19 cellular contexts compared by ENCODE assay signal in the genomic region with DNA sequence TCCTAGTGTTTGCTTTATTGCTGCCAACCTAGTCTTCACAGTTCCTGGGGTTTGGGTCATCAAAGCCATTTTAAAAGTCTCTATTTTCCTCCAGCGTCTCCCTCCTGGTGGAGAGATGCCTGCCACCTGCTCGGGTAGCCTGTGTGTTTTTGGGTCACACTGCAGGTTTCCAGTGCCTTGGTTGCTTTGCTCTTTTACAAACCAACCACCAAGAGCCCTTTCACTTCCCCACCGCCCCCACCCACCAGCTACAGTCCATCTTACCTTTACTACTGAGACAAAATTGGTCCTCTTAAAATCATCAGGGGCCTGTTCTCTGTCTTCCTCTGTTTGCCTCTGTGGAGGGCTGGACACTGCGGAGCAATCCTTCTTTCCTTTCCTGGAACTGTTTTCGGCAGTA.
"Had no signal": no experiment of that assay in that cellular context is flagged by ENCODE, and none has a peak within 500 bp of the region (broad histone marks: within the 10 kb centered on the region; RNA-seq: fewer than 3 reads in every experiment).

No MANE protein-coding gene starts in this region.

- H3K36me3 ChIP-seq: cardiac muscle cell, lower lobe of right lung, sigmoid colon, thoracic aorta had no signal

- H3K4me3 ChIP-seq: cardiac muscle cell, lower lobe of right lung, sigmoid colon, thoracic aorta had no signal

- DNase-seq: activated B cell treated with CpG ODN at 0.5 μM for 24 hours; activated CD4-positive, alpha-beta T cell treated with anti-CD3 and anti-CD28 coated beads for 36 hours; activated CD4-positive, alpha-beta T cell treated with anti-CD3 and anti-CD28 coated beads, Interleukin-2, amount 50 U/mL, for 48 hours; activated CD8-positive, alpha-beta memory T cell treated with anti-CD3 and anti-CD28 coated beads, Interleukin-2, amount 50 U/mL, for 48 hours; activated naive CD4-positive, alpha-beta T cell; activated naive CD8-positive, alpha-beta T cell treated with anti-CD3 and anti-CD28 coated beads, Interleukin-2, amount 10 ng/mL, durations not matched to agents 7 days and 5 days; activated T-cell treated with anti-CD3 and anti-CD28 coated beads, Interleukin-2, amount 50 U/mL, for 4 hours; amniotic stem cell; effector CD4-positive, alpha-beta T cell; foreskin fibroblast; lower lobe of right lung; naive B cell; nucleus accumbens; sigmoid colon; stimulated activated CD4-positive, alpha-beta T cell treated with anti-CD3 and anti-CD28 coated beads, Interleukin-4, amount 100 ng/mL, for 1 hour; stimulated activated naive CD4-positive, alpha-beta T cell; T-helper 17 cell had no signal

- ATAC-seq: activated CD4-positive, alpha-beta T cell treated with anti-CD3 and anti-CD28 coated beads for 36 hours; activated T-cell treated with anti-CD3 and anti-CD28 coated beads, Interleukin-2, amount 50 U/mL, for 4 hours; lower lobe of right lung; T-helper 17 cell had no signal

- H3K27me3 ChIP-seq: cardiac muscle cell had no signal

- H3K27ac ChIP-seq: cardiac muscle cell, lower lobe of right lung, sigmoid colon, thoracic aorta had no signal

- H3K9me3 ChIP-seq: lower lobe of right lung, sigmoid colon, thoracic aorta had no signal
